11 cellular contexts compared by ENCODE assay signal in genomic region chr3:188272481-188273372, GRCh38.
A peak's percentile ranks its signal among the peaks of the same experiment; 100 is the strongest.
DNase-seq lines count a peak whose midpoint lies in the region; ATAC-seq lines count a peak whose summit lies in the region.
"Had no signal": no experiment of that assay in that cellular context is flagged by ENCODE, and none has a peak within 500 bp of the region (broad histone marks: within the 10 kb centered on the region; RNA-seq: fewer than 3 reads in every experiment).

No MANE protein-coding gene starts in this region.

- WGBS in trophoblast cell (ENCODE audit: extremely low coverage, insufficient coverage, insufficient read length) = no CpG with 5 or more reads among the region's 12 CpGs

- H3K4ac ChIP-seq in trophoblast cell (ENCODE audit: low read depth, low read length) = peak overlapping the region; percentile 35

- no peak overlapping the region for H2AK5ac ChIP-seq in trophoblast cell (ENCODE audit: low read length)

- H2BK5ac ChIP-seq in trophoblast cell (ENCODE audit: low read depth, low read length, poor library complexity) = no peak overlapping the region

- no peak overlapping the region for H4K91ac ChIP-seq in trophoblast cell (ENCODE audit: low read depth, low read length)

- H2BK12ac ChIP-seq in trophoblast cell (ENCODE audit: low read length) = peak overlapping the region; percentile 12

- H3K23ac ChIP-seq in trophoblast cell (ENCODE audit: low read length) = no peak overlapping the region

- H3K79me1 ChIP-seq in trophoblast cell (ENCODE audit: low read length) = peaks cover 16% of the 10 kb centered on the region

- DNase-seq in CD1c-positive myeloid dendritic cell (ENCODE audit: extremely low spot score) = peak; percentile 76
- peak; percentile 22 to 69 for DNase-seq in NOMO-1 (lab: John Stamatoyannopoulos, UW; ENCODE audit: unreplicated experiment in 2 of 2)
- DNase-seq in epithelial cell of prostate (ENCODE audit: low read depth, low spot score) = no peak
- no peak for DNase-seq in trophoblast cell
- no peak for DNase-seq in NCI-H1048 (lab: John Stamatoyannopoulos, UW)
- no peak for DNase-seq in DMS79 treated with DMSO at 0.1 percent for 48 hours (lab: John Stamatoyannopoulos, UW)
- DNase-seq: activated B cell treated with CpG ODN at 0.5 μM for 24 hours, NCI-H1105 treated with DMSO at 0.1 percent for 48 hours had no signal

- ATAC-seq in HG03439 (IDR thresholded peaks at IDR 0.05; ENCODE audit: unreplicated experiment) (no peak), HG02588 (IDR thresholded peaks at IDR 0.05; ENCODE audit: unreplicated experiment) (no peak)

- no peak overlapping the region for H2AFZ ChIP-seq in trophoblast cell (ENCODE audit: insufficient read depth, low read length, poor library complexity)
- H2AFZ ChIP-seq: parathyroid adenoma had no signal

- no peaks in the 10 kb centered on the region for H3K9me3 ChIP-seq in trophoblast cell (ENCODE audit: insufficient read depth, low read depth, low read length)

- peaks cover 5% of the 10 kb centered on the region for H3K79me2 ChIP-seq in trophoblast cell (ENCODE audit: control insufficient read depth, insufficient read depth, low read length, poor library complexity)

- peaks cover 17 to 32% of the 10 kb centered on the region in 2 experiments for H3K4me1 ChIP-seq in trophoblast cell (ENCODE audit: control insufficient read depth in 1 of 2, insufficient read depth in 2 of 2, low read length in 2 of 2)

- no peak overlapping the region for H3K9ac ChIP-seq in trophoblast cell (ENCODE audit: low read length)
- H3K9ac ChIP-seq: parathyroid adenoma had no signal

- H3K4me3 ChIP-seq in trophoblast cell (ENCODE audit: low read depth, low read length) = no peak overlapping the region

- no peak overlapping the region for H4K8ac ChIP-seq in trophoblast cell (ENCODE audit: low read depth, low read length)

- H3K27ac ChIP-seq in epithelial cell of prostate = peak overlapping the region; percentile 35
- H3K27ac ChIP-seq in trophoblast cell (ENCODE audit: low read depth, low read length) = no peak overlapping the region
- H3K27ac ChIP-seq: parathyroid adenoma had no signal

- no peaks in the 10 kb centered on the region for H3K27me3 ChIP-seq in trophoblast cell (ENCODE audit: insufficient read depth, low read length)

- H3K14ac ChIP-seq in trophoblast cell (ENCODE audit: low read length) = no peak overlapping the region

- H4K12ac ChIP-seq in trophoblast cell (ENCODE audit: low read depth, low read length) = no peak overlapping the region

- H3K4me2 ChIP-seq in trophoblast cell (ENCODE audit: low read length) = no peak overlapping the region

- peaks cover 0 to 3% of the 10 kb centered on the region in 2 experiments for H3K36me3 ChIP-seq in trophoblast cell (ENCODE audit: control insufficient read depth in 1 of 2, insufficient read depth in 2 of 2, low read length in 2 of 2)

- H2BK120ac ChIP-seq in trophoblast cell (ENCODE audit: insufficient read depth, low read length, poor library complexity) = peak overlapping the region; percentile 1

- peak overlapping the region; percentile 9 for H3K18ac ChIP-seq in trophoblast cell (ENCODE audit: low read length)

Comparison
In these comparisons a context has a peak if more than half of its experiments do, and no peak if none do; other contexts are left out.
1. DNase-seq: peak in CD1c-positive myeloid dendritic cell (single experiment) and NOMO-1 (2 of 2); none in epithelial cell of prostate (single experiment), trophoblast cell (0 of 2), NCI-H1048 (single experiment) and DMS79 treated with DMSO at 0.1 percent for 48 hours (single experiment).